In the genomic region with DNA sequence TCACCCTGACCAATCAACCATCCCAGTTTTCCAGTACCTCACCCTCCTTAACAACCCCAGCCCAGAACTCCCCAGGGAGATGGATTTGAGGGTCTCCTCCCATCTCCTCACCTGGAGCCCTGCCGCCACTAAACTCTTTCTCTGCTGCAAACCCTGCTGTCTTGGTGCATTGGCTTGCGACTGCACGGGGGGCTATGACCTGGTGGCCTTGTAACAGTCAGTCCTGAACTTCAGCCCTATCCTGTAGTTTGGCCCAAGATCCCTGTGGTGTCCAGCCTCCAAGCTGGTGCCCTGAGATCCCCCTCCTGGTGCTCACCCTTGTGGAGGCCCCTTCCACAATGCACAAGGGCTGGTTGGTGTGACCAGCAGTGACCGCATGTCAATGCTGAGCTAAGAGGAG, we compare ENCODE assay signal across 29 cellular contexts.
"Had no signal": no experiment of that assay in that cellular context is flagged by ENCODE, and none has a peak within 500 bp of the region (broad histone marks: within the 10 kb centered on the region; RNA-seq: fewer than 3 reads in every experiment).

No MANE protein-coding gene starts in this region.

- H3K4me3 Mint-ChIP-seq: activated CD4-positive, alpha-beta memory T cell treated with anti-CD3 and anti-CD28 coated beads, Interleukin-2, amount 10 ng/mL, durations not matched to agents 7 days and 5 days; activated CD4-positive, alpha-beta T cell treated with anti-CD3 and anti-CD28 coated beads, Interleukin-2, amount 10 ng/mL, durations not matched to agents 7 days and 5 days; activated naive CD4-positive, alpha-beta T cell treated with anti-CD3 and anti-CD28 coated beads, Interleukin-2, amount 10 ng/mL, durations not matched to agents 7 days and 5 days; activated naive CD8-positive, alpha-beta T cell treated with anti-CD3 and anti-CD28 coated beads, Interleukin-2, amount 10 ng/mL, durations not matched to agents 7 days and 5 days; activated T-cell treated with anti-CD3 and anti-CD28 coated beads, Interleukin-2, amount 50 U/mL, for 24 hours; activated T-cell treated with anti-CD3 and anti-CD28 coated beads, Interleukin-2, amount 50 U/mL, for 72 hours; effector memory CD8-positive, alpha-beta T cell; WTC11 had no signal

- H3K27ac ChIP-seq: ascending aorta, brain microvascular endothelial cell, esophagus muscularis mucosa, foreskin keratinocyte, gastroesophageal sphincter had no signal

- H3K36me3 ChIP-seq: ascending aorta, brain microvascular endothelial cell, esophagus muscularis mucosa, gastroesophageal sphincter had no signal

- H3K4me1 ChIP-seq: foreskin keratinocyte had no signal

- H3K4me3 ChIP-seq: ascending aorta, esophagus muscularis mucosa, gastroesophageal sphincter had no signal

- FAIRE-seq: bronchial epithelial cell, colon had no signal

- H3K9me3 Mint-ChIP-seq: activated CD4-positive, alpha-beta T cell treated with anti-CD3 and anti-CD28 coated beads, Interleukin-2, amount 10 ng/mL, durations not matched to agents 7 days and 5 days; activated naive CD4-positive, alpha-beta T cell treated with anti-CD3 and anti-CD28 coated beads, Interleukin-2, amount 50 U/mL, for 72 hours; activated T-cell treated with anti-CD3 and anti-CD28 coated beads, Interleukin-2, amount 50 U/mL, for 24 hours; activated T-cell treated with anti-CD3 and anti-CD28 coated beads, Interleukin-2, amount 50 U/mL, for 72 hours had no signal

- H3K36me3 Mint-ChIP-seq: activated naive CD4-positive, alpha-beta T cell treated with anti-CD3 and anti-CD28 coated beads, Interleukin-2, amount 10 ng/mL, durations not matched to agents 7 days and 5 days; activated naive CD4-positive, alpha-beta T cell treated with anti-CD3 and anti-CD28 coated beads, Interleukin-2, amount 50 U/mL, for 72 hours had no signal

- DNase-seq: activated CD4-positive, alpha-beta memory T cell treated with anti-CD3 and anti-CD28 coated beads, Interleukin-2, amount 10 ng/mL, durations not matched to agents 7 days and 5 days; activated CD4-positive, alpha-beta T cell treated with anti-CD3 and anti-CD28 coated beads for 1 hour; activated CD4-positive, alpha-beta T cell treated with anti-CD3 and anti-CD28 coated beads for 4 hours; activated CD4-positive, alpha-beta T cell treated with anti-CD3 and anti-CD28 coated beads, Interleukin-2, amount 10 ng/mL, durations not matched to agents 7 days and 5 days; activated CD4-positive, alpha-beta T cell treated with anti-CD3 and anti-CD28 coated beads, Interleukin-2, amount 50 U/mL, for 4 hours; activated CD8-positive, alpha-beta memory T cell treated with anti-CD3 and anti-CD28 coated beads, Interleukin-2, amount 50 U/mL, for 48 hours; activated gamma-delta T cell; activated naive CD4-positive, alpha-beta T cell; activated naive CD4-positive, alpha-beta T cell treated with anti-CD3 and anti-CD28 coated beads, Interleukin-2, amount 10 ng/mL, durations not matched to agents 7 days and 5 days; activated naive CD8-positive, alpha-beta T cell treated with anti-CD3 and anti-CD28 coated beads, Interleukin-2, amount 10 ng/mL, durations not matched to agents 7 days and 5 days; activated T-cell treated with anti-CD3 and anti-CD28 coated beads for 4 hours; activated T-cell treated with anti-CD3 and anti-CD28 coated beads, Interleukin-2, amount 50 U/mL, for 24 hours; activated T-cell treated with anti-CD3 and anti-CD28 coated beads, Interleukin-2, amount 50 U/mL, for 72 hours; brain microvascular endothelial cell; caudate nucleus; cortex of kidney; dermis blood vessel endothelial cell; effector CD4-positive, alpha-beta T cell; effector memory CD8-positive, alpha-beta T cell; erythroblast; foreskin keratinocyte; T-helper 2 cell had no signal

- H3K27ac Mint-ChIP-seq: activated CD4-positive, alpha-beta memory T cell treated with anti-CD3 and anti-CD28 coated beads, Interleukin-2, amount 10 ng/mL, durations not matched to agents 7 days and 5 days; activated CD4-positive, alpha-beta T cell treated with anti-CD3 and anti-CD28 coated beads, Interleukin-2, amount 10 ng/mL, durations not matched to agents 7 days and 5 days; activated naive CD4-positive, alpha-beta T cell treated with anti-CD3 and anti-CD28 coated beads, Interleukin-2, amount 10 ng/mL, durations not matched to agents 7 days and 5 days; activated naive CD4-positive, alpha-beta T cell treated with anti-CD3 and anti-CD28 coated beads, Interleukin-2, amount 50 U/mL, for 72 hours; activated naive CD8-positive, alpha-beta T cell treated with anti-CD3 and anti-CD28 coated beads, Interleukin-2, amount 10 ng/mL, durations not matched to agents 7 days and 5 days; activated T-cell treated with anti-CD3 and anti-CD28 coated beads, Interleukin-2, amount 50 U/mL, for 24 hours; activated T-cell treated with anti-CD3 and anti-CD28 coated beads, Interleukin-2, amount 50 U/mL, for 72 hours; WTC11 had no signal

- H3K9me3 ChIP-seq: ascending aorta had no signal
